Comparison of ENCODE assay signal across 19 cellular contexts in genomic region chr22:28123989-28124766, GRCh38.
"Had no signal": no experiment of that assay in that cellular context is flagged by ENCODE, and none has a peak within 500 bp of the region (broad histone marks: within the 10 kb centered on the region; RNA-seq: fewer than 3 reads in every experiment).

No MANE protein-coding gene starts in this region.

- DNase-seq: activated CD4-positive, alpha-beta T cell treated with anti-CD3 and anti-CD28 coated beads, Interleukin-2, amount 10 ng/mL, durations not matched to agents 24 days and 14 days; activated CD4-positive, CD25-positive, alpha-beta regulatory T cell; activated CD8-positive, alpha-beta memory T cell treated with anti-CD3 and anti-CD28 coated beads, Interleukin-2, amount 50 U/mL, for 4 hours; activated CD8-positive, alpha-beta T cell treated with anti-CD3 and anti-CD28 coated beads, Interleukin-2, amount 10 ng/mL, durations not matched to agents 7 days and 5 days; activated gamma-delta T cell; activated T-cell treated with anti-CD3 and anti-CD28 coated beads, Interleukin-2, amount 50 U/mL, for 48 hours; central memory CD4-positive, alpha-beta T cell; effector CD4-positive, alpha-beta T cell; foreskin fibroblast; hippocampal formation; left ventricle myocardium inferior; natural killer cell; posterior cingulate gyrus; stimulated activated CD4-positive, alpha-beta T cell treated with anti-CD3 and anti-CD28 coated beads, Interleukin-4, amount 100 ng/mL, for 24 hours; stimulated activated naive CD8-positive, alpha-beta T cell treated with anti-CD3 and anti-CD28 coated beads, Interleukin-15, Interleukin-2, amounts not matched to agents 100 U/mL and 50 U/mL, for 24 hours; trophoblast cell had no signal

- H3K36me3 ChIP-seq: left ventricle myocardium inferior had no signal

- H3K27ac ChIP-seq: coronary artery, left ventricle myocardium inferior, skin epidermis had no signal

- ATAC-seq: activated CD8-positive, alpha-beta T cell treated with anti-CD3 and anti-CD28 coated beads, Interleukin-2, amount 10 ng/mL, durations not matched to agents 7 days and 5 days; activated naive CD4-positive, alpha-beta T cell treated with anti-CD3 and anti-CD28 coated beads, Interleukin-2, amount 50 U/mL, for 72 hours; natural killer cell; stimulated activated naive CD8-positive, alpha-beta T cell treated with anti-CD3 and anti-CD28 coated beads, Interleukin-15, Interleukin-2, amounts not matched to agents 100 U/mL and 50 U/mL, for 24 hours had no signal

- H3K4me3 ChIP-seq: coronary artery, left ventricle myocardium inferior, skin epidermis had no signal

- H3K9me3 ChIP-seq: left ventricle myocardium inferior had no signal
